In genomic region chr5:139951296-139951924, GRCh38 we compare ENCODE assay signal across 22 cellular contexts.
A peak's percentile ranks its signal among the peaks of the same experiment; 100 is the strongest.
DNase-seq lines count a peak whose midpoint lies in the region; ATAC-seq and TF ChIP-seq lines count a peak whose summit lies in the region.
"Had no signal": no experiment of that assay in that cellular context is flagged by ENCODE, and none has a peak within 500 bp of the region (broad histone marks: within the 10 kb centered on the region; RNA-seq: fewer than 3 reads in every experiment).

No MANE protein-coding gene starts in this region.

- 62 to 84% methylated on average over 5 to 6 of the region's 6 CpGs for WGBS in testis, 2 donors

- TF ChIP-seq CTCF in testis (IDR thresholded peaks at IDR 0.05) = no peak
- TF ChIP-seq CTCF in brain microvascular endothelial cell (IDR thresholded peaks at IDR 0.05; ENCODE audit: low read depth, low read length, missing control alignments) = no peak

- H3K27ac ChIP-seq in testis = no peak overlapping the region
- no peak overlapping the region for H3K27ac ChIP-seq in brain microvascular endothelial cell
- H3K27ac ChIP-seq: ascending aorta, lower lobe of right lung had no signal

- peaks cover 22% of the 10 kb centered on the region for H3K4me1 ChIP-seq in testis
- H3K4me1 ChIP-seq: ascending aorta, lower lobe of right lung had no signal

- TF ChIP-seq POLR2A in testis (IDR thresholded peaks at IDR 0.05) = no peak

- no peak for DNase-seq in Right ventricle myocardium superior
- DNase-seq in cardiac septum (ENCODE audit: low spot score) = no peak
- peak; percentile 40 for DNase-seq in cerebellar cortex (ENCODE audit: low spot score)
- DNase-seq in medulla oblongata (ENCODE audit: extremely low spot score) = peak; percentile 26
- DNase-seq in testis = peak; percentile 10
- DNase-seq in activated gamma-delta T cell (lab: John Stamatoyannopoulos, UW) = no peak
- no peak for DNase-seq in brain microvascular endothelial cell
- no peak for DNase-seq in NCI-H748 (lab: John Stamatoyannopoulos, UW; ENCODE audit: unreplicated experiment)
- DNase-seq: activated CD4-positive, alpha-beta T cell treated with anti-CD3 and anti-CD28 coated beads for 36 hours; activated effector memory CD4-positive, alpha-beta T cell treated with anti-CD3 and anti-CD28 coated beads, Interleukin-2, amount 50 U/mL, for 16 hours; activated naive CD8-positive, alpha-beta T cell treated with anti-CD3 and anti-CD28 coated beads, Interleukin-2, amount 10 ng/mL, durations not matched to agents 7 days and 5 days; activated T-cell treated with anti-CD3 and anti-CD28 coated beads, Interleukin-2, amount 50 U/mL, for 1 hour; AML-193; central memory CD4-positive, alpha-beta T cell; GDM1; lower lobe of right lung; NCI-H1436; NCI-H2107; NCI-H446; stimulated activated naive CD8-positive, alpha-beta T cell treated with anti-CD3 and anti-CD28 coated beads, Interleukin-15, Interleukin-2, amounts not matched to agents 100 U/mL and 50 U/mL, for 24 hours had no signal

- H3K9me3 ChIP-seq in testis = no peaks in the 10 kb centered on the region
- H3K9me3 ChIP-seq: ascending aorta, lower lobe of right lung had no signal

- intact Hi-C loops in Right ventricle myocardium superior (cut with DNase I) (no loop called here), cardiac septum (cut with DNase I) (loop anchor here (5.0 kb wide), 1 partner anchor 54 kb away; no protein-coding TSS in a partner anchor), testis (cut with DNase I; ENCODE audit: low total_unique reads) (no loop called here)

- in situ Hi-C loops in brain microvascular endothelial cell (cut with HindIII; ENCODE audit: low pct_ligation_motif_present, low sequenced_read_pairs) = no loop called here

- H3K4me3 ChIP-seq in testis (no peak overlapping the region), brain microvascular endothelial cell (ENCODE audit: low read depth, low read length) (no peak overlapping the region)
- H3K4me3 ChIP-seq: ascending aorta, lower lobe of right lung had no signal

- no peaks in the 10 kb centered on the region for H3K36me3 ChIP-seq in testis (ENCODE audit: low read depth, missing control alignments)
- H3K36me3 ChIP-seq in brain microvascular endothelial cell (replicated peaks) = no peaks in the 10 kb centered on the region
- H3K36me3 ChIP-seq: ascending aorta, lower lobe of right lung had no signal

- H3K27me3 ChIP-seq in testis (no peaks in the 10 kb centered on the region), brain microvascular endothelial cell (replicated peaks) (peaks cover 7% of the 10 kb centered on the region)
- H3K27me3 ChIP-seq: ascending aorta had no signal

- peak; percentile 10 for ATAC-seq in Right ventricle myocardium superior (ENCODE audit: poor library complexity)
- ATAC-seq: activated CD4-positive, alpha-beta T cell treated with anti-CD3 and anti-CD28 coated beads for 36 hours; lower lobe of right lung; SK-N-SH treated with all-trans-retinoic acid at 6 μM for 48 hours; stimulated activated naive CD8-positive, alpha-beta T cell treated with anti-CD3 and anti-CD28 coated beads, Interleukin-15, Interleukin-2, amounts not matched to agents 100 U/mL and 50 U/mL, for 24 hours had no signal

Comparison
In these comparisons a context has a peak if more than half of its experiments do, and no peak if none do; other contexts are left out.
1. DNase-seq: peak in cerebellar cortex (single experiment), medulla oblongata (single experiment) and testis (single experiment); none in Right ventricle myocardium superior (single experiment), cardiac septum (single experiment), activated gamma-delta T cell (single experiment), brain microvascular endothelial cell (single experiment) and NCI-H748 (single experiment).